ENCODE assay signal across 22 cellular contexts in genomic region chr17:41617136-41617535, GRCh38. TPM values are rescaled to one million over a fixed set of nuclear protein-coding genes. Genes with fewer than 3 reads are reported as not detected.
DNase-seq lines count a peak whose midpoint lies in the region; ATAC-seq and TF ChIP-seq lines count a peak whose summit lies in the region.
"Had no signal": no experiment of that assay in that cellular context is flagged by ENCODE, and none has a peak within 500 bp of the region (broad histone marks: within the 10 kb centered on the region; RNA-seq: fewer than 3 reads in every experiment).

No MANE protein-coding gene starts in this region.

- H3K27ac ChIP-seq in epithelial cell of prostate (peak overlapping the region; percentile 100), sigmoid colon (no peak overlapping the region)
- H3K27ac ChIP-seq: SJCRH30 had no signal

- H3K27me3 ChIP-seq in sigmoid colon = peaks cover 0 to 17% (median 0%) of the 10 kb centered on the region in 3 donors
- H3K27me3 ChIP-seq: SJCRH30 had no signal

- TF ChIP-seq EP300 in sigmoid colon (IDR thresholded peaks at IDR 0.05) = no peak

- no peaks in the 10 kb centered on the region for H3K4me1 ChIP-seq in sigmoid colon

- no peak for TF ChIP-seq POLR2A in sigmoid colon (IDR thresholded peaks at IDR 0.05)

- H3K4me3 ChIP-seq in sigmoid colon = no peak overlapping the region
- H3K4me3 ChIP-seq: K562, SJCRH30 had no signal

- intact Hi-C loops in Right ventricle myocardium inferior (cut with DNase I) = no loop called here
- intact Hi-C loops in cardiac septum (cut with DNase I) = no loop called here
- intact Hi-C loops in sigmoid colon (cut with DNase I) = no loop called here

- H3K9me3 ChIP-seq in sigmoid colon = no peaks in the 10 kb centered on the region
- H3K9me3 ChIP-seq: SJCRH30 had no signal

- DNase-seq in Right ventricle myocardium inferior (ENCODE audit: missing footprints) (peak; percentile 42), cardiac septum (ENCODE audit: low spot score) (no peak), epithelial cell of prostate (ENCODE audit: low read depth, low spot score) (no peak), sigmoid colon (peak; percentile 40), AG20443 (ENCODE audit: low spot score) (no peak), amniotic stem cell (lab: John Stamatoyannopoulos, UW) (no peak)
- no peak for DNase-seq in stimulated activated naive CD4-positive, alpha-beta T cell (lab: John Stamatoyannopoulos, UW)
- DNase-seq in activated naive CD4-positive, alpha-beta T cell treated with anti-CD3 and anti-CD28 coated beads, Interleukin-2, amount 50 U/mL, for 16 hours = no peak
- DNase-seq: 8988T, AML-193, DMS53, GDM1, NCI-H1092, NCI-H1436 treated with DMSO at 0.1 percent for 48 hours, NCI-H1930, NCI-H2227 treated with DMSO at 0.1 percent for 48 hours, NCI-H510A, NCI-H748 treated with DMSO at 0.1 percent for 48 hours, SJCRH30 had no signal

- 81 to 91% methylated on average over 3 of the region's 3 CpGs for WGBS in sigmoid colon, 2 donors

- no peaks in the 10 kb centered on the region for H3K36me3 ChIP-seq in sigmoid colon

- no peak for ATAC-seq in Right ventricle myocardium inferior
- ATAC-seq: K562 had no signal

- TF ChIP-seq CTCF in sigmoid colon (IDR thresholded peaks at IDR 0.05) = no peak

RNA-seq across cellular contexts. Expression of gene KRT16, which starts 4.6 kb away (rescaled TPM):
- total RNA-seq in Right ventricle myocardium inferior (not detected), cardiac septum (not detected), sigmoid colon (under 1 TPM in 1 of 4 donors, not detected in 3; 0.83 TPM)
- polyA plus RNA-seq in sigmoid colon = under 1 TPM in 2 of 3 donors, not detected in 1; 0.09 to 0.60 TPM
- total RNA-seq: HepG2, K562, LHCN-M2 had no signal
- polyA plus RNA-seq: HepG2 had no signal

RNA-seq across cellular contexts. Expression of gene KRT17, which starts 7.2 kb away (rescaled TPM):
- total RNA-seq in Right ventricle myocardium inferior (not detected), cardiac septum (not detected), sigmoid colon (1 to 10 TPM in 2 of 4 donors, not detected in 2; 1.2 to 5.3 TPM)
- under 1 TPM in 1 of 3 donors, not detected in 2; 0.17 TPM for polyA plus RNA-seq in sigmoid colon

RNA-seq across cellular contexts. Expression of gene KRT14, which starts 30.4 kb away (rescaled TPM):
- not detected for total RNA-seq in Right ventricle myocardium inferior
- not detected for total RNA-seq in cardiac septum
- not detected for total RNA-seq in sigmoid colon
- polyA plus RNA-seq in sigmoid colon = 1 to 10 TPM in 2 of 3 donors, under 1 TPM in 1; 0.15 to 3.6 (median 1.4) TPM
- total RNA-seq: HepG2, K562, LHCN-M2, SJCRH30 had no signal

RNA-seq across cellular contexts. Expression of gene KRT9, which starts 45.3 kb away (rescaled TPM):
- total RNA-seq in Right ventricle myocardium inferior (not detected), cardiac septum (not detected), sigmoid colon (not detected)
- polyA plus RNA-seq in sigmoid colon = not detected
- total RNA-seq: HepG2, K562, LHCN-M2, SJCRH30 had no signal
- polyA plus RNA-seq: HepG2 had no signal

Comparison
In these comparisons a context has a peak if more than half of its experiments do, and no peak if none do; other contexts are left out.
1. DNase-seq: peak in Right ventricle myocardium inferior (single experiment) and sigmoid colon (single experiment); none in cardiac septum (single experiment), epithelial cell of prostate (single experiment), AG20443 (single experiment), amniotic stem cell (single experiment), stimulated activated naive CD4-positive, alpha-beta T cell (0 of 6) and activated naive CD4-positive, alpha-beta T cell treated with anti-CD3 and anti-CD28 coated beads, Interleukin-2, amount 50 U/mL, for 16 hours (single experiment).